Comparison of ENCODE assay signal across 17 cellular contexts in genomic region chr1:17213433-17214148, GRCh38. TPM values are rescaled to one million over a fixed set of nuclear protein-coding genes. Genes with fewer than 3 reads are reported as not detected.
A peak's percentile ranks its signal among the peaks of the same experiment; 100 is the strongest.
DNase-seq lines count a peak whose midpoint lies in the region; ATAC-seq, FAIRE-seq and TF ChIP-seq lines count a peak whose summit lies in the region.
"Had no signal": no experiment of that assay in that cellular context is flagged by ENCODE, and none has a peak within 500 bp of the region (broad histone marks: within the 10 kb centered on the region; RNA-seq: fewer than 3 reads in every experiment).

No MANE protein-coding gene starts in this region.

- POLR2A ChIA-PET in CD8-positive, alpha-beta T cell (lab: Charles Lee) = interaction anchor here (1.0 to 1.8 kb wide), 2 partner anchors 12 to 26 kb away, joined by 3 to 5 read pairs; no protein-coding TSS in a partner anchor
- POLR2A ChIA-PET in IMR-90 (lab: Charles Lee; ENCODE audit: unreplicated experiment) = no interaction called here
- POLR2A ChIA-PET in H1 (lab: Charles Lee; ENCODE audit: partially characterized antibody) = interaction anchor here (1.0 kb wide), 1 partner anchor 26 kb away, joined by 3 read pairs; no protein-coding TSS in a partner anchor

- no peak for TF ChIP-seq EP300 in H1 (IDR thresholded peaks at IDR 0.05; ENCODE audit: borderline replicate concordance in 1 of 2, low read depth in 2 of 2, low read length in 2 of 2)

- no peak overlapping the region for H3K4me3 ChIP-seq in CD8-positive, alpha-beta T cell (ENCODE audit: low read depth, low read length)
- no peak overlapping the region for H3K4me3 ChIP-seq in IMR-90 (ENCODE audit: insufficient read depth, low read depth, low read length)
- H3K4me3 ChIP-seq in H1 (ENCODE audit: extremely low read depth in 1 of 4, insufficient read depth in 2 of 4, low read depth in 3 of 4, low read length in 4 of 4) = no peak overlapping the region
- H3K4me3 ChIP-seq: right atrium auricular region, SJSA1 had no signal

- no peaks in the 10 kb centered on the region for H3K9me3 Mint-ChIP-seq in CD8-positive, alpha-beta T cell
- no peaks in the 10 kb centered on the region for H3K9me3 Mint-ChIP-seq in nephron
- H3K9me3 Mint-ChIP-seq: stimulated activated effector memory CD8-positive, alpha-beta T cell treated with anti-CD3 and anti-CD28 coated beads, Interleukin-12 subunit alpha, Interleukin-12 subunit beta, amount 100 ng/mL, for 72 hours had no signal

- H2BK120ac ChIP-seq in IMR-90 (ENCODE audit: low read depth, low read length) (peak overlapping the region; percentile 49), H1 (replicated peaks; ENCODE audit: low read depth, low read length) (no peak overlapping the region)

- H3K4ac ChIP-seq in IMR-90 (ENCODE audit: low read depth, low read length) (peak overlapping the region; percentile 64), H1 (replicated peaks; ENCODE audit: insufficient read length, low read depth, low read length) (no peak overlapping the region)

- H3K4me2 ChIP-seq in IMR-90 (ENCODE audit: low read depth, low read length) (no peak overlapping the region), H1 (ENCODE audit: insufficient read depth in 1 of 2, low read depth in 2 of 2, low read length in 2 of 2) (no peak overlapping the region)

- H4K20me1 ChIP-seq in IMR-90 (ENCODE audit: insufficient read depth, low read length) (no peaks in the 10 kb centered on the region), H1 (replicated peaks in 1 of 2; ENCODE audit: control insufficient read depth in 1 of 2, insufficient read depth in 2 of 2, low read length in 2 of 2) (no peaks in the 10 kb centered on the region)

- 0 out of 2 replicates have a peak overlapping the region, but pooled peaks have one; percentile 24 for H3K14ac ChIP-seq in IMR-90 (replicated peaks; ENCODE audit: low read depth, low read length)
- H3K14ac ChIP-seq in H1 (ENCODE audit: insufficient read length) = no peak overlapping the region

- no peak overlapping the region for H3K56ac ChIP-seq in IMR-90 (ENCODE audit: extremely low read depth, insufficient read depth, low read length)
- no peak overlapping the region for H3K56ac ChIP-seq in H1 (replicated peaks; ENCODE audit: insufficient read length, low read depth, low read length)

- CTCF ChIA-PET in CD8-positive, alpha-beta T cell (lab: Charles Lee) = interaction anchor here (1.3 to 1.4 kb wide), 5 partner anchors 8 to 89 kb away, joined by 3 to 6 read pairs (median 5); no protein-coding TSS in a partner anchor
- CTCF ChIA-PET in IMR-90 (lab: Yijun Ruan, JAX) (interaction anchor here (2.2 kb wide), 1 partner anchor 9 kb away, joined by 8 read pairs; no protein-coding TSS in a partner anchor), H1 (lab: Charles Lee; ENCODE audit: partially characterized antibody) (interaction anchor here (1.1 to 2.5 kb wide), 5 partner anchors 9 to 120 kb away, joined by 3 to 18 read pairs (median 6); no protein-coding TSS in a partner anchor)

- dilution Hi-C loops in IMR-90 (cut with HindIII; ENCODE audit: low sequenced_read_pairs, unreplicated experiment) = no loop called here

- no peaks in the 10 kb centered on the region for H3K79me1 ChIP-seq in IMR-90 (ENCODE audit: low read depth in 1 of 2, low read length in 2 of 2)
- no peaks in the 10 kb centered on the region; the same call in 1 of the 2 replicates for H3K79me1 ChIP-seq in H1 (ENCODE audit: low read depth, low read length)

- H3K27me3 Mint-ChIP-seq in CD8-positive, alpha-beta T cell (ENCODE audit: low read depth) = peaks cover 61% of the 10 kb centered on the region
- peaks cover 5% of the 10 kb centered on the region for H3K27me3 Mint-ChIP-seq in nephron (ENCODE audit: low read depth)

- H3K23ac ChIP-seq in IMR-90 (ENCODE audit: low read depth, low read length) (peak overlapping the region; percentile 42; the same call in 1 of the 2 replicates), H1 (ENCODE audit: insufficient read length) (no peak overlapping the region)

- H2AK9ac ChIP-seq in IMR-90 (replicated peaks; ENCODE audit: low read depth, low read length, poor library complexity) = peak overlapping the region; percentile 33

- peak overlapping the region; percentile 16 for H2AFZ ChIP-seq in IMR-90 (replicated peaks; ENCODE audit: low read length, poor library complexity)
- H2AFZ ChIP-seq in H1 (ENCODE audit: low read length) = no peak overlapping the region

- peak overlapping the region; percentile 33 to 82; a peak in 3 of 4 replicates for H4K8ac ChIP-seq in IMR-90 (ENCODE audit: low read depth in 2 of 2, low read length in 2 of 2)
- H4K8ac ChIP-seq in H1 (ENCODE audit: extremely low read depth, insufficient read depth, low read length) = 0 out of 2 replicates have a peak overlapping the region, but pooled peaks have one; percentile 20

- H3K27ac Mint-ChIP-seq in CD8-positive, alpha-beta T cell = peak overlapping the region; percentile 39
- H3K27ac Mint-ChIP-seq in nephron = peak overlapping the region; percentile 86 to 93 (median 89)
- H3K27ac Mint-ChIP-seq: activated CD8-positive, alpha-beta T cell treated with anti-CD3 and anti-CD28 coated beads, Interleukin-2, amount 10 ng/mL, durations not matched to agents 7 days and 5 days had no signal

- no TSS peak for BruUV-seq in IMR-90 (replicated peaks; lab: Mats Ljungman, UMichigan)

- in situ Hi-C loops in IMR-90 (cut with MboI; ENCODE audit: low sequenced_read_pairs) = no loop called here

- H3K9me3 ChIP-seq in CD8-positive, alpha-beta T cell (ENCODE audit: low read length) = no peaks in the 10 kb centered on the region
- H3K9me3 ChIP-seq in IMR-90 (ENCODE audit: control insufficient read depth, insufficient read depth, low read length) (no peaks in the 10 kb centered on the region), H1 (ENCODE audit: insufficient read depth in 2 of 2, low read depth in 1 of 2, low read length in 1 of 2) (no peaks in the 10 kb centered on the region)
- H3K9me3 ChIP-seq: right atrium auricular region, SJSA1 had no signal

- peaks cover 32% of the 10 kb centered on the region for H3K4me1 Mint-ChIP-seq in CD8-positive, alpha-beta T cell (ENCODE audit: low read depth)
- H3K4me1 Mint-ChIP-seq in nephron = peaks cover 28% of the 10 kb centered on the region

- WGBS in IMR-90 (ENCODE audit: extremely low coverage in 2 of 2, insufficient read length in 1 of 2), 2 experiments = 83% methylated on average over 5 of the region's 16 CpGs; no CpG with 5 or more reads in 1 of the 2 experiments
- WGBS in H1 (ENCODE audit: extremely low coverage in 1 of 2, insufficient coverage in 1 of 2, insufficient read length in 1 of 2, insufficient replicate concordance in 2 of 2, low coverage in 1 of 2, low lambda C conversion rate in 2 of 2, missing lambda C conversion rate in 1 of 2), 2 experiments = 90% methylated on average over 16 of the region's 16 CpGs; no CpG with 5 or more reads in 1 of the 2 experiments

- H3K9ac ChIP-seq in IMR-90 (ENCODE audit: low read depth, low read length) (no peak overlapping the region), H1 (replicated peaks in 1 of 4; ENCODE audit: extremely low read depth in 1 of 4, low read depth in 3 of 4, low read length in 3 of 4) (no peak overlapping the region)

- peak overlapping the region; percentile 13 for H3K4me3 Mint-ChIP-seq in CD8-positive, alpha-beta T cell
- peak overlapping the region; percentile 23 to 55 (median 28) for H3K4me3 Mint-ChIP-seq in nephron

- H4K5ac ChIP-seq in IMR-90 (ENCODE audit: low read depth, low read length) = peak overlapping the region; percentile 20; the same call in 1 of the 2 replicates
- no peak overlapping the region for H4K5ac ChIP-seq in H1 (ENCODE audit: insufficient read length, low read depth, low read length)

- H2AK5ac ChIP-seq in IMR-90 (ENCODE audit: low read depth, low read length) = peak overlapping the region; percentile 66; the same call in 1 of the 2 replicates
- no peak overlapping the region; the same call in 1 of the 2 replicates for H2AK5ac ChIP-seq in H1 (ENCODE audit: low read depth, low read length)

- H3K4me1 ChIP-seq in CD8-positive, alpha-beta T cell (ENCODE audit: insufficient read depth, low read length) = peaks cover 33% of the 10 kb centered on the region
- peaks cover 12% of the 10 kb centered on the region for H3K4me1 ChIP-seq in IMR-90 (ENCODE audit: control insufficient read depth, insufficient read depth, low read length)
- peaks cover 0 to 14% (median 5%) of the 10 kb centered on the region in 4 experiments; a peak in 6 of 7 replicates for H3K4me1 ChIP-seq in H1 (replicated peaks in 1 of 4; ENCODE audit: control insufficient read depth in 3 of 4, insufficient read depth in 4 of 4, low read length in 3 of 4)

- intact Hi-C loops in CD8-positive, alpha-beta T cell (cut with DNase I, micrococcal nuclease) = no loop called here
- intact Hi-C loops in IMR-90 (cut with micrococcal nuclease) = no loop called here

- no peaks in the 10 kb centered on the region for H3K36me3 ChIP-seq in CD8-positive, alpha-beta T cell (ENCODE audit: insufficient read depth, low read length)
- H3K36me3 ChIP-seq in IMR-90 (ENCODE audit: control insufficient read depth, insufficient read depth, low read length) (no peaks in the 10 kb centered on the region), H1 (ENCODE audit: control insufficient read depth in 2 of 4, insufficient read depth in 4 of 4, low read length in 3 of 4) (no peaks in the 10 kb centered on the region)
- H3K36me3 ChIP-seq: right atrium auricular region, SJSA1 had no signal

- FAIRE-seq in H1 (lab: Jason Lieb, UNC) = no peak
- no peak for FAIRE-seq in frontal cortex (lab: Jason Lieb, UNC)
- FAIRE-seq: GM18507 had no signal

- no peak for DNase-seq in CD8-positive, alpha-beta T cell
- no peak for DNase-seq in IMR-90
- DNase-seq in H1 (ENCODE audit: low read depth in 1 of 2, low spot score in 2 of 2) = no peak
- DNase-seq in frontal cortex (ENCODE audit: low spot score in 2 of 2) = no peak
- DNase-seq: NCI-H1436 had no signal

- H2BK12ac ChIP-seq in H1 (ENCODE audit: low read depth, low read length) = peak overlapping the region; percentile 63; the same call in 1 of the 2 replicates

- H4K91ac ChIP-seq in IMR-90 (ENCODE audit: insufficient read depth, low read depth, low read length) (peak overlapping the region; percentile 57; the same call in 1 of the 2 replicates), H1 (replicated peaks; ENCODE audit: insufficient read length, low read length) (no peak overlapping the region)

- TF ChIP-seq POLR2A in IMR-90 (IDR thresholded peaks at IDR 0.05; ENCODE audit: low read depth, low read length) (no peak), H1 (IDR thresholded peaks at IDR 0.05; ENCODE audit: control extremely low read depth in 1 of 2, low read depth in 2 of 2, low read length in 2 of 2) (no peak)

- no peak for TF ChIP-seq CTCF in CD8-positive, alpha-beta T cell (IDR thresholded peaks at IDR 0.05)
- TF ChIP-seq CTCF in IMR-90 (conservative IDR thresholded peaks at IDR 0.05; ENCODE audit: low read depth, low read length) = no peak
- no peak for TF ChIP-seq CTCF in H1 (IDR thresholded peaks at IDR 0.05; ENCODE audit: control extremely low read depth in 1 of 3, insufficient read depth in 1 of 3, low read depth in 1 of 3, low read length in 3 of 3)
- no peak for TF ChIP-seq CTCF in nephron (IDR thresholded peaks at IDR 0.05; ENCODE audit: unreplicated experiment in 3 of 3)

- H3K18ac ChIP-seq in IMR-90 (ENCODE audit: low read depth, low read length) (peak overlapping the region; percentile 25; the same call in 1 of the 2 replicates), H1 (ENCODE audit: extremely low read depth, low read length) (no peak overlapping the region; the same call in 1 of the 2 replicates)

- H3K79me2 ChIP-seq in H1 (ENCODE audit: control insufficient read depth in 1 of 2, insufficient read depth in 2 of 2, low read length in 2 of 2) = no peaks in the 10 kb centered on the region

- peak overlapping the region; percentile 61; the same call in 2 of the 3 replicates for H2BK15ac ChIP-seq in IMR-90 (ENCODE audit: low read depth, low read length)
- no peak overlapping the region for H2BK15ac ChIP-seq in H1 (ENCODE audit: low read length)

- H3K27ac ChIP-seq in CD8-positive, alpha-beta T cell (ENCODE audit: low read depth, low read length) = no peak overlapping the region
- H3K27ac ChIP-seq in IMR-90 (ENCODE audit: insufficient read depth, low read length) (no peak overlapping the region), H1 (ENCODE audit: low read depth, low read length) (no peak overlapping the region)
- H3K27ac ChIP-seq: right atrium auricular region had no signal

- no peaks in the 10 kb centered on the region for H3K23me2 ChIP-seq in H1 (ENCODE audit: low read depth, low read length)

- ATAC-seq in CD8-positive, alpha-beta T cell = no peak
- ATAC-seq in IMR-90 (ENCODE audit: low read depth) = no peak
- ATAC-seq in HG03457 (IDR thresholded peaks at IDR 0.05; ENCODE audit: unreplicated experiment) = no peak
- ATAC-seq in HG03196 (IDR thresholded peaks at IDR 0.05; ENCODE audit: unreplicated experiment) = no peak
- ATAC-seq: left cardiac atrium had no signal

- TF ChIP-seq RAD21 in IMR-90 (IDR thresholded peaks at IDR 0.05; ENCODE audit: low read length) (no peak), H1 (IDR thresholded peaks at IDR 0.05 in 1 of 2, conservative IDR thresholded peaks at IDR 0.05 in 1 of 2; ENCODE audit: low read depth in 2 of 2, low read length in 2 of 2) (no peak)

- H3K36me3 Mint-ChIP-seq in CD8-positive, alpha-beta T cell = no peaks in the 10 kb centered on the region
- H3K36me3 Mint-ChIP-seq in nephron (ENCODE audit: low read depth) = no peaks in the 10 kb centered on the region
- H3K36me3 Mint-ChIP-seq: stimulated activated effector memory CD8-positive, alpha-beta T cell treated with anti-CD3 and anti-CD28 coated beads, Interleukin-12 subunit alpha, Interleukin-12 subunit beta, amount 100 ng/mL, for 72 hours had no signal

- H2BK5ac ChIP-seq in IMR-90 (ENCODE audit: low read depth, low read length, poor library complexity, severe bottlenecking) (no peak overlapping the region), H1 (ENCODE audit: low read depth, low read length) (no peak overlapping the region)

- H3K27me3 ChIP-seq in CD8-positive, alpha-beta T cell (ENCODE audit: insufficient read depth, low read length) = peaks cover 28% of the 10 kb centered on the region
- H3K27me3 ChIP-seq in IMR-90 (ENCODE audit: control insufficient read depth, insufficient read depth, low read length) = peaks cover 9% of the 10 kb centered on the region
- H3K27me3 ChIP-seq in H1 (replicated peaks in 1 of 4; ENCODE audit: control insufficient read depth in 3 of 4, extremely low read depth in 1 of 4, insufficient read depth in 3 of 4, low read length in 3 of 4) = peaks cover 0 to 3% (median 0%) of the 10 kb centered on the region in 4 experiments; a peak in 2 of 7 replicates
- H3K27me3 ChIP-seq: SJSA1 had no signal

- H3K9me1 ChIP-seq in IMR-90 (ENCODE audit: insufficient read depth, low read length) = peaks cover 5% of the 10 kb centered on the region; the same call in 1 of the 2 replicates

- H2BK20ac ChIP-seq in IMR-90 (ENCODE audit: low read depth, low read length) (peak overlapping the region; percentile 53), H1 (ENCODE audit: low read length) (no peak overlapping the region)

RNA-seq across cellular contexts. Expression of gene PADI1, which starts 8.7 kb away (rescaled TPM):
- total RNA-seq in CD8-positive, alpha-beta T cell = not detected
- total RNA-seq in IMR-90 (2012; rRNA removed) (not detected in 2 replicates), frontal cortex (not detected)
- polyA plus RNA-seq in IMR-90 (2012; rRNA removed) (0.13 and 0.17 TPM in 2 replicates), H1 (2011; rRNA removed) (0.20 and 0.38 TPM in 2 replicates)
- polyA plus RNA-seq in IMR-90 (2012; cell fraction: cytosol; rRNA removed) = 0.04 TPM in 1 of 2 replicates, not detected in the other
- 0.14 and 0.21 TPM in 2 replicates for polyA plus RNA-seq in IMR-90 (2012; cell fraction: nucleus; rRNA removed; ENCODE audit: low replicate concordance)
- total RNA-seq in H1 (2021; fragmentation: NEBNext Ultra II Directional; extraction: Animal tissue kit (Norgen Biotek cat#: 25700)) = 0.30 and 0.33 TPM in 2 replicates
- 0.22 TPM for polyA plus RNA-seq in H1 (2011; cell fraction: cytosol; rRNA removed)
- 0.40 TPM for polyA plus RNA-seq in H1 (2011; cell fraction: nucleus; rRNA removed)
- polyA plus RNA-seq in H1 (2012, experiment 1 of 2) = 0.20 to 0.45 TPM (median 0.29 TPM) in 4 replicates
- 0.24 TPM for polyA plus RNA-seq in H1 (2012, experiment 2 of 2)
- 0.41 TPM for polyA plus RNA-seq in H1 (2013, experiment 1 of 2)
- 0.31 TPM for polyA plus RNA-seq in H1 (2013, experiment 2 of 2)
- 0.20 and 0.35 TPM in 2 replicates for polyA minus RNA-seq in H1 (2011; rRNA and poly(A)+ RNA removed)
- not detected for polyA minus RNA-seq in H1 (2011; cell fraction: cytosol; rRNA and poly(A)+ RNA removed)
- polyA minus RNA-seq in H1 (2011; cell fraction: nucleus; rRNA and poly(A)+ RNA removed) = not detected
- total RNA-seq: activated CD8-positive, alpha-beta T cell treated with anti-CD3 and anti-CD28 coated beads, Interleukin-2, amount 10 ng/mL, durations not matched to agents 7 days and 5 days; left cardiac atrium; mononuclear cell; omental fat pad; right atrium auricular region had no signal

RNA-seq across cellular contexts. Expression of gene PADI3, which starts 35.3 kb away (rescaled TPM):
- total RNA-seq in CD8-positive, alpha-beta T cell = not detected
- not detected in 2 replicates for total RNA-seq in IMR-90 (2012; rRNA removed)
- polyA plus RNA-seq in IMR-90 (2012; rRNA removed) = not detected in 2 replicates
- polyA plus RNA-seq in IMR-90 (2012; cell fraction: cytosol; rRNA removed) = not detected in 2 replicates
- polyA plus RNA-seq in IMR-90 (2012; cell fraction: nucleus; rRNA removed; ENCODE audit: low replicate concordance) = 0.01 and 0.03 TPM in 2 replicates
- 0.37 and 0.44 TPM in 2 replicates for total RNA-seq in H1 (2021; fragmentation: NEBNext Ultra II Directional; extraction: Animal tissue kit (Norgen Biotek cat#: 25700))
- polyA plus RNA-seq in H1 (2011; rRNA removed) = 0.94 and 1.9 TPM in 2 replicates
- polyA plus RNA-seq in H1 (2011; cell fraction: cytosol; rRNA removed) = 1.6 TPM
- polyA plus RNA-seq in H1 (2011; cell fraction: nucleus; rRNA removed) = 3.4 TPM
- polyA plus RNA-seq in H1 (2012, experiment 1 of 2) = 0.35 to 0.85 TPM (median 0.64 TPM) in 4 replicates
- polyA plus RNA-seq in H1 (2012, experiment 2 of 2) = 0.33 TPM
- 0.59 TPM for polyA plus RNA-seq in H1 (2013, experiment 1 of 2)
- polyA plus RNA-seq in H1 (2013, experiment 2 of 2) = 0.35 TPM
- 1.3 and 1.7 TPM in 2 replicates for polyA minus RNA-seq in H1 (2011; rRNA and poly(A)+ RNA removed)
- polyA minus RNA-seq in H1 (2011; cell fraction: cytosol; rRNA and poly(A)+ RNA removed) = 0.81 TPM
- 1.6 TPM for polyA minus RNA-seq in H1 (2011; cell fraction: nucleus; rRNA and poly(A)+ RNA removed)
- total RNA-seq in frontal cortex = not detected
- total RNA-seq: activated CD8-positive, alpha-beta T cell treated with anti-CD3 and anti-CD28 coated beads, Interleukin-2, amount 10 ng/mL, durations not matched to agents 7 days and 5 days; dermis microvascular lymphatic vessel endothelial cell; left cardiac atrium; mononuclear cell; omental fat pad; right atrium auricular region had no signal
